ENCODE assay signal across 18 cellular contexts in genomic region chr9:96394832-96395496, GRCh38. TPM values are rescaled to one million over a fixed set of nuclear protein-coding genes. Genes with fewer than 3 reads are reported as not detected.
DNase-seq lines count a peak whose midpoint lies in the region; ATAC-seq and TF ChIP-seq lines count a peak whose summit lies in the region.
"Had no signal": no experiment of that assay in that cellular context is flagged by ENCODE, and none has a peak within 500 bp of the region (broad histone marks: within the 10 kb centered on the region; RNA-seq: fewer than 3 reads in every experiment).

No MANE protein-coding gene starts in this region.

- H3K23ac ChIP-seq in H9 (ENCODE audit: insufficient read length, low read depth, low read length), result no peak overlapping the region

- H3K4me2 ChIP-seq in H9 (ENCODE audit: insufficient read depth, insufficient read length, low read length), result no peak overlapping the region

- TF ChIP-seq POLR2A in GM18505 (IDR thresholded peaks at IDR 0.05; ENCODE audit: borderline replicate concordance, extremely low read depth, insufficient read depth, insufficient read length), result no peak

- H2AFZ ChIP-seq in H9 (ENCODE audit: low read length), result no peak overlapping the region
- H2AFZ ChIP-seq: GM23248 had no signal

- H3K4me3 ChIP-seq in CD4-positive, CD25-positive, alpha-beta regulatory T cell (ENCODE audit: low read depth, low read length), result no peak overlapping the region
- H3K4me3 ChIP-seq in iPS-18a (ENCODE audit: low read length), result peak overlapping the region; percentile 8
- H3K4me3 ChIP-seq: GM23248, SJCRH30 had no signal

- H3K79me2 ChIP-seq in H9 (ENCODE audit: insufficient read depth, low read length), result peaks cover under 1% of the 10 kb centered on the region; the same call in 1 of the 2 replicates

- no peaks in the 10 kb centered on the region for H3K79me1 ChIP-seq in H9 (ENCODE audit: insufficient read depth, low read depth, low read length, poor library complexity, severe bottlenecking)

- no peak overlapping the region for H3K56ac ChIP-seq in H9 (ENCODE audit: insufficient read length, low read depth, low read length)

- H3K4me3 Mint-ChIP-seq in CD4-positive, CD25-positive, alpha-beta regulatory T cell, result no peak overlapping the region
- H3K4me3 Mint-ChIP-seq in H9 (peak overlapping the region in 1 of 2 experiments; percentile 25; a peak in 3 of 5 replicates), T-helper 17 cell (no peak overlapping the region)
- H3K4me3 Mint-ChIP-seq: CD4-positive, alpha-beta T cell had no signal

- DNase-seq in CD4-positive, CD25-positive, alpha-beta regulatory T cell, result no peak
- no peak for DNase-seq in H9
- no peak for DNase-seq in T-helper 17 cell
- DNase-seq in NCI-H524 treated with DMSO at 0.1 percent for 48 hours (lab: John Stamatoyannopoulos, UW), result no peak
- DNase-seq: ACHN; Calu3; CD4-positive, alpha-beta T cell; GM23248; KBM-7; NCI-H1048; NCI-H2029; NK-92 treated with Interleukin-12 subunit alpha and Interleukin-12 subunit beta, amount 100 ng/mL, for 24 hours; SJCRH30 had no signal

- H3K14ac ChIP-seq in H9 (ENCODE audit: insufficient read depth, low read length), result no peak overlapping the region; the same call in 1 of the 2 replicates

- H3K36me3 Mint-ChIP-seq in CD4-positive, CD25-positive, alpha-beta regulatory T cell, result peaks cover 23% of the 10 kb centered on the region
- H3K36me3 Mint-ChIP-seq in H9 (ENCODE audit: insufficient read depth in 1 of 3, low read depth in 3 of 3), result peaks cover 20 to 47% (median 41%) of the 10 kb centered on the region in 3 experiments
- H3K36me3 Mint-ChIP-seq in T-helper 17 cell (ENCODE audit: low read depth), result peaks cover 3% of the 10 kb centered on the region

- WGBS in H9 (ENCODE audit: extremely low coverage, insufficient read length, low lambda C conversion rate), result no CpG with 5 or more reads among the region's 6 CpGs

- H3K9me3 Mint-ChIP-seq in CD4-positive, CD25-positive, alpha-beta regulatory T cell, result peaks cover 0 to 3% (median 0%) of the 10 kb centered on the region in 7 donors
- H3K9me3 Mint-ChIP-seq in H9, result no peaks in the 10 kb centered on the region

- no peaks in the 10 kb centered on the region for H3K9me3 ChIP-seq in CD4-positive, CD25-positive, alpha-beta regulatory T cell (ENCODE audit: control insufficient read depth in 2 of 2, low read length in 2 of 2)
- no peaks in the 10 kb centered on the region for H3K9me3 ChIP-seq in H9 (ENCODE audit: control insufficient read depth, low read depth, low read length)
- no peaks in the 10 kb centered on the region for H3K9me3 ChIP-seq in T-helper 17 cell (ENCODE audit: control insufficient read depth, low read length, poor library complexity, severe bottlenecking)
- H3K9me3 ChIP-seq in iPS-18a (ENCODE audit: control insufficient read depth, low read depth, low read length), result no peaks in the 10 kb centered on the region
- H3K9me3 ChIP-seq: SJCRH30 had no signal

- H2AK5ac ChIP-seq in H9 (ENCODE audit: insufficient read length, low read length), result no peak overlapping the region

- H3K27me3 Mint-ChIP-seq in CD4-positive, CD25-positive, alpha-beta regulatory T cell, result no peaks in the 10 kb centered on the region
- H3K27me3 Mint-ChIP-seq in H9 (ENCODE audit: low read depth), result no peaks in the 10 kb centered on the region
- H3K27me3 Mint-ChIP-seq in T-helper 17 cell, result no peaks in the 10 kb centered on the region
- H3K27me3 Mint-ChIP-seq: CD4-positive, alpha-beta T cell had no signal

- ATAC-seq in CD4-positive, CD25-positive, alpha-beta regulatory T cell (ENCODE audit: low read depth in 2 of 2), result no peak
- no peak for ATAC-seq in T-helper 17 cell
- no peak for ATAC-seq in GM18505 (IDR thresholded peaks at IDR 0.05; ENCODE audit: unreplicated experiment)
- ATAC-seq in GM21825 (IDR thresholded peaks at IDR 0.05; ENCODE audit: unreplicated experiment), result no peak
- ATAC-seq in HG03378 (IDR thresholded peaks at IDR 0.05; ENCODE audit: unreplicated experiment), result no peak

- peaks cover 6% of the 10 kb centered on the region for H3K23me2 ChIP-seq in H9 (ENCODE audit: insufficient read length, low read depth, low read length, poor library complexity, severe bottlenecking)

- H3K27ac ChIP-seq in CD4-positive, CD25-positive, alpha-beta regulatory T cell (ENCODE audit: insufficient read depth, low read length, poor library complexity, severe bottlenecking), result no peak overlapping the region
- H3K27ac ChIP-seq in H9 (ENCODE audit: insufficient read length, low read depth, low read length) (no peak overlapping the region), iPS-18a (ENCODE audit: low read length) (no peak overlapping the region)
- H3K27ac ChIP-seq: GM23248, RWPE1, SJCRH30 had no signal

- H3K36me3 ChIP-seq in CD4-positive, CD25-positive, alpha-beta regulatory T cell (ENCODE audit: control insufficient read depth, insufficient read depth, low read length), result peaks cover 3% of the 10 kb centered on the region
- H3K36me3 ChIP-seq in iPS-18a (ENCODE audit: control insufficient read depth, low read depth, low read length), result peaks cover 35% of the 10 kb centered on the region

- no peak overlapping the region for H2BK15ac ChIP-seq in H9 (ENCODE audit: low read depth, low read length)

- H4K5ac ChIP-seq in H9 (ENCODE audit: insufficient read length, low read depth, low read length), result no peak overlapping the region

- H3K27me3 ChIP-seq in CD4-positive, CD25-positive, alpha-beta regulatory T cell (ENCODE audit: control insufficient read depth, insufficient read depth, low read length), result no peaks in the 10 kb centered on the region
- H3K27me3 ChIP-seq in H9 (ENCODE audit: insufficient read depth, low read length) (no peaks in the 10 kb centered on the region), iPS-18a (ENCODE audit: control insufficient read depth, insufficient read depth, low read length) (no peaks in the 10 kb centered on the region)
- H3K27me3 ChIP-seq: SJCRH30 had no signal

- no peak overlapping the region for H3K18ac ChIP-seq in H9 (ENCODE audit: insufficient read length, low read depth, low read length)

- H2BK5ac ChIP-seq in H9 (ENCODE audit: insufficient read length, low read length), result no peak overlapping the region

- no peak for TF ChIP-seq CTCF in H9 (conservative IDR thresholded peaks at IDR 0.05)

- no peak overlapping the region for H2BK120ac ChIP-seq in H9 (ENCODE audit: low read depth, low read length, poor library complexity, severe bottlenecking)

- H2BK20ac ChIP-seq in H9 (ENCODE audit: low read depth, low read length, poor library complexity, severe bottlenecking), result no peak overlapping the region

- no peak overlapping the region for H3T11ph ChIP-seq in H9 (ENCODE audit: low read length)

- peak overlapping the region in 2 of 3 donors; percentile 3 to 20 for H3K27ac Mint-ChIP-seq in CD4-positive, CD25-positive, alpha-beta regulatory T cell
- H3K27ac Mint-ChIP-seq in H9, result peak overlapping the region; percentile 13 to 57 (median 18); a peak in 5 of 7 replicates
- peak overlapping the region; percentile 1 for H3K27ac Mint-ChIP-seq in T-helper 17 cell
- H3K27ac Mint-ChIP-seq: CD4-positive, alpha-beta T cell had no signal

- H4K8ac ChIP-seq in H9 (replicated peaks; ENCODE audit: insufficient read length, low read depth, low read length), result no peak overlapping the region

- peaks cover 27% of the 10 kb centered on the region for H3K4me1 ChIP-seq in CD4-positive, CD25-positive, alpha-beta regulatory T cell (ENCODE audit: control insufficient read depth, insufficient read depth, low read length, poor library complexity, severe bottlenecking)
- H3K4me1 ChIP-seq in H9 (ENCODE audit: insufficient read depth, low read length) (peaks cover 10% of the 10 kb centered on the region), iPS-18a (ENCODE audit: control insufficient read depth, low read depth, low read length) (peaks cover 20% of the 10 kb centered on the region)
- H3K4me1 ChIP-seq: SJCRH30 had no signal

- no peaks in the 10 kb centered on the region for H4K20me1 ChIP-seq in H9 (ENCODE audit: control insufficient read depth, insufficient read depth, insufficient read length)

- peaks cover 8 to 36% (median 18%) of the 10 kb centered on the region in 4 donors for H3K4me1 Mint-ChIP-seq in CD4-positive, CD25-positive, alpha-beta regulatory T cell
- H3K4me1 Mint-ChIP-seq in H9 (peaks cover 26 to 37% of the 10 kb centered on the region in 2 experiments), T-helper 17 cell (peaks cover 21% of the 10 kb centered on the region)

- H4K91ac ChIP-seq in H9 (ENCODE audit: insufficient read length, low read depth, low read length), result no peak overlapping the region

- no peak overlapping the region for H2BK12ac ChIP-seq in H9 (ENCODE audit: insufficient read length, low read depth, low read length)

- no peak overlapping the region for H3K4ac ChIP-seq in H9 (ENCODE audit: low read depth, low read length)

- no peak overlapping the region for H3K9ac ChIP-seq in H9 (ENCODE audit: extremely low read depth, insufficient read length, low read length)
- no peak overlapping the region for H3K9ac ChIP-seq in iPS-18a (ENCODE audit: low read length)
- H3K9ac ChIP-seq: GM23248 had no signal

RNA-seq across cellular contexts. Expression of gene SLC35D2, which starts 11.5 kb away (rescaled TPM):
- 36.0 TPM for total RNA-seq in CD4-positive, CD25-positive, alpha-beta regulatory T cell
- 10 to 100 TPM; 22.5 to 41.8 (median 37.3) TPM for polyA plus RNA-seq in CD4-positive, CD25-positive, alpha-beta regulatory T cell
- total RNA-seq in H9 (2021) (17.9 and 19.0 TPM in 2 replicates), T-helper 17 cell (10 to 100 TPM; 23.5 to 31.7 TPM)

RNA-seq across cellular contexts. Expression of gene ZNF367, which starts 23.2 kb away (rescaled TPM):
- 8.8 TPM for total RNA-seq in CD4-positive, CD25-positive, alpha-beta regulatory T cell
- 1 to 10 TPM; 1.1 to 1.6 (median 1.4) TPM for polyA plus RNA-seq in CD4-positive, CD25-positive, alpha-beta regulatory T cell
- total RNA-seq in H9 (2021) (9.3 and 10.1 TPM in 2 replicates), T-helper 17 cell (1 to 10 TPM; 4.7 to 6.9 TPM)

RNA-seq across cellular contexts. Expression of gene HABP4, which starts 55.0 kb away (rescaled TPM):
- total RNA-seq in CD4-positive, CD25-positive, alpha-beta regulatory T cell, result 21.5 TPM
- 10 to 100 TPM; 19.8 to 25.5 (median 21.0) TPM for polyA plus RNA-seq in CD4-positive, CD25-positive, alpha-beta regulatory T cell
- 6.8 and 7.5 TPM in 2 replicates for total RNA-seq in H9 (2021)
- 10 to 100 TPM; 16.6 to 21.3 TPM for total RNA-seq in T-helper 17 cell
